In the genomic region with DNA sequence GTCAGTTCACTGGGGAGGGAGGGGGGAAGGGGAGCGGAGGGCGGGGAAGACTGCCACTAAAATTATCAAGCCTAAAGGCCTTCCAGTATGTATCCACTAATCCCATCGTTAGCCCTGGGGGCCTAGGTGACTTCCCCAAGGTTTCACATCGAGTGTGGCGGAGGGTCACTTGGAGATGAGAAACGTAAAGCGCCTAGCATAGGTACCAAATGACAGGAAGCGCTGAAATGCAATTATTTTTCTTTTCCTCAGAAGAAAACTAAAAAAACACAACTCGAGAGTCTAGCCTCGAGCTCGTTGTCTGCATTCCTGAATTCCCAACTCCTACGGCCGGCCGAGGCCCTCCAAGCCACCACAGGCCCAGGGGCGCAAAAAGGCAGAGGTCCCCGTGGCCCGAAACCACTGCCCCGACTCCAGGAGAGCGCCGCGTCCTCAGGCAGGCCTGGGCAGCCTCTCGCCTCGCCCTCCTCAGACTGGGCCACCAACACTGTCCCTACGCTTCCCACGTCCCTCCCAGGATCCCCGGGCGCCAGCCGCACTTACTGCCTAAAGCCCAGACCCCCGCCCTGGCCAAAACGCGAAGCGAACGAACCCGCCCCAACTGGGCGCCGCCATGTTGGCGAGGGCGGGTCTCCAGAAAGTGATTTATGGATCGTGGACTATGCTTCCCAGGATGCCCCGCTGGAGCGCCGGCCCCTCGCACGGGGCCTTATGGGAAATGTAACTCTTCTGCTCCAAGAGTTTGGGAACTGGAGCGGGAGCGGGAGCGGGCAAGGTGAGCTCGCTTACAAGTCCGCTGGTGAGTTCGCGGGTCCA, we compare ENCODE assay signal across 8 cellular contexts. TPM values are rescaled to one million over a fixed set of nuclear protein-coding genes. Genes with fewer than 3 reads are reported as not detected.
A peak's percentile ranks its signal among the peaks of the same experiment; 100 is the strongest.
DNase-seq lines count a peak whose midpoint lies in the region; ATAC-seq, FAIRE-seq and TF ChIP-seq lines count a peak whose summit lies in the region.

A gene with protein sequence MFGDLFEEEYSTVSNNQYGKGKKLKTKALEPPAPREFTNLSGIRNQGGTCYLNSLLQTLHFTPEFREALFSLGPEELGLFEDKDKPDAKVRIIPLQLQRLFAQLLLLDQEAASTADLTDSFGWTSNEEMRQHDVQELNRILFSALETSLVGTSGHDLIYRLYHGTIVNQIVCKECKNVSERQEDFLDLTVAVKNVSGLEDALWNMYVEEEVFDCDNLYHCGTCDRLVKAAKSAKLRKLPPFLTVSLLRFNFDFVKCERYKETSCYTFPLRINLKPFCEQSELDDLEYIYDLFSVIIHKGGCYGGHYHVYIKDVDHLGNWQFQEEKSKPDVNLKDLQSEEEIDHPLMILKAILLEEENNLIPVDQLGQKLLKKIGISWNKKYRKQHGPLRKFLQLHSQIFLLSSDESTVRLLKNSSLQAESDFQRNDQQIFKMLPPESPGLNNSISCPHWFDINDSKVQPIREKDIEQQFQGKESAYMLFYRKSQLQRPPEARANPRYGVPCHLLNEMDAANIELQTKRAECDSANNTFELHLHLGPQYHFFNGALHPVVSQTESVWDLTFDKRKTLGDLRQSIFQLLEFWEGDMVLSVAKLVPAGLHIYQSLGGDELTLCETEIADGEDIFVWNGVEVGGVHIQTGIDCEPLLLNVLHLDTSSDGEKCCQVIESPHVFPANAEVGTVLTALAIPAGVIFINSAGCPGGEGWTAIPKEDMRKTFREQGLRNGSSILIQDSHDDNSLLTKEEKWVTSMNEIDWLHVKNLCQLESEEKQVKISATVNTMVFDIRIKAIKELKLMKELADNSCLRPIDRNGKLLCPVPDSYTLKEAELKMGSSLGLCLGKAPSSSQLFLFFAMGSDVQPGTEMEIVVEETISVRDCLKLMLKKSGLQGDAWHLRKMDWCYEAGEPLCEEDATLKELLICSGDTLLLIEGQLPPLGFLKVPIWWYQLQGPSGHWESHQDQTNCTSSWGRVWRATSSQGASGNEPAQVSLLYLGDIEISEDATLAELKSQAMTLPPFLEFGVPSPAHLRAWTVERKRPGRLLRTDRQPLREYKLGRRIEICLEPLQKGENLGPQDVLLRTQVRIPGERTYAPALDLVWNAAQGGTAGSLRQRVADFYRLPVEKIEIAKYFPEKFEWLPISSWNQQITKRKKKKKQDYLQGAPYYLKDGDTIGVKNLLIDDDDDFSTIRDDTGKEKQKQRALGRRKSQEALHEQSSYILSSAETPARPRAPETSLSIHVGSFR (minus strand): TSS at position 642 of the 816 bp plus-strand sequence. CDS start 1,228 bp downstream, outside the sequence.

- H3K9me3 Mint-ChIP-seq in activated B cell treated with CpG ODN at 0.5 μM for 24 hours, result no peaks in the 10 kb centered on the region
- no peaks in the 10 kb centered on the region for H3K9me3 Mint-ChIP-seq in immature natural killer cell

- 0 to 1% (median 0%) methylated on average over 51 of the region's 51 CpGs for WGBS in small intestine, 3 donors

- no peaks in the 10 kb centered on the region for H3K9me3 ChIP-seq in small intestine (ENCODE audit: control insufficient read depth, low read depth)

- H3K27me3 Mint-ChIP-seq in activated B cell treated with CpG ODN at 0.5 μM for 24 hours, result no peaks in the 10 kb centered on the region
- peaks cover 2 to 6% (median 4%) of the 10 kb centered on the region in 3 donors for H3K27me3 Mint-ChIP-seq in immature natural killer cell (ENCODE audit: low read depth in 3 of 3)

- peak within 1 kb of the TSS; percentile 98 for H3K27ac Mint-ChIP-seq in activated B cell treated with CpG ODN at 0.5 μM for 24 hours
- H3K27ac Mint-ChIP-seq in immature natural killer cell, result peak within 1 kb of the TSS; percentile 85 to 97 (median 92)

- H3K36me3 ChIP-seq in small intestine (ENCODE audit: control insufficient read depth in 2 of 2, insufficient read depth in 2 of 2, low read length in 2 of 2), result no peaks in the 10 kb centered on the region

- ATAC-seq in HG03039 (IDR thresholded peaks at IDR 0.05; ENCODE audit: unreplicated experiment) (peak; percentile 77), activated B cell treated with CpG ODN at 0.5 μM for 24 hours (ENCODE audit: low read depth) (peak; percentile 82), GM18873 (IDR thresholded peaks at IDR 0.05; ENCODE audit: low FRiP score, unreplicated experiment) (no peak)

- H3K4me3 ChIP-seq in small intestine (ENCODE audit: low read depth in 1 of 2, low read length in 2 of 2), result peak within 1 kb of the TSS; percentile 59 to 72

- H3K4me1 ChIP-seq in small intestine (ENCODE audit: control insufficient read depth in 2 of 2, insufficient read depth in 1 of 2, low read depth in 1 of 2, low read length in 1 of 2), result no peaks in the 10 kb centered on the region

- TF ChIP-seq CTCF in GM13977 (IDR thresholded peaks at IDR 0.05; ENCODE audit: extremely low read depth, insufficient read depth, missing control alignments) (no peak), activated B cell treated with CpG ODN at 0.5 μM for 24 hours (IDR thresholded peaks at IDR 0.05) (no peak)

- H3K27me3 ChIP-seq in small intestine (ENCODE audit: control insufficient read depth in 2 of 2, insufficient read depth in 2 of 2, low read length in 2 of 2), result no peaks in the 10 kb centered on the region

- FAIRE-seq in small intestine (lab: Jason Lieb, UNC), result no peak

- intact Hi-C loops in activated B cell treated with CpG ODN at 0.5 μM for 24 hours (cut with micrococcal nuclease), result loop anchor here (2.0 kb wide), 1 partner anchor 46 kb away; no protein-coding TSS in a partner anchor

- H3K4me3 Mint-ChIP-seq in activated B cell treated with CpG ODN at 0.5 μM for 24 hours, result peak within 1 kb of the TSS; percentile 98
- H3K4me3 Mint-ChIP-seq in immature natural killer cell, result peak within 1 kb of the TSS; percentile 93 to 97 (median 95)

- CTCF ChIA-PET in activated B cell treated with CpG ODN at 0.5 μM for 24 hours (lab: Charles Lee), result interaction anchor here (1.1 kb wide), 1 partner anchor 68 kb away, joined by 3 read pairs; no protein-coding TSS in a partner anchor

- in situ Hi-C loops in GM13977 (cut with MboI; ENCODE audit: low pct_unique_long_range_greater_than_20kb, low sequenced_read_pairs, unreplicated experiment), result no loop called here

- H3K4me1 Mint-ChIP-seq in activated B cell treated with CpG ODN at 0.5 μM for 24 hours (peaks cover 9% of the 10 kb centered on the region), immature natural killer cell (peaks cover 6 to 9% of the 10 kb centered on the region in 2 donors)

- peak within 1 kb of the TSS; percentile 77 for H3K27ac ChIP-seq in caudate nucleus (ENCODE audit: low read depth, low read length)
- H3K27ac ChIP-seq in small intestine (ENCODE audit: low read depth in 1 of 2, low read length in 1 of 2), result peak within 1 kb of the TSS; percentile 63 to 85

- H3K36me3 Mint-ChIP-seq in activated B cell treated with CpG ODN at 0.5 μM for 24 hours (ENCODE audit: low read depth) (peaks cover 5% of the 10 kb centered on the region), immature natural killer cell (peaks cover 0 to 4% (median 0%) of the 10 kb centered on the region in 3 donors)

- POLR2A ChIA-PET in activated B cell treated with CpG ODN at 0.5 μM for 24 hours (lab: Charles Lee), result interaction anchor here (0.6 to 1.8 kb wide), 14 partner anchors 9 to 1799 kb away, joined by 3 to 9 read pairs (median 3); no protein-coding TSS in a partner anchor

- peak; percentile 64 for DNase-seq in GM13977 (ENCODE audit: low spot score)
- DNase-seq in NCI-H2171 (lab: John Stamatoyannopoulos, UW), result peak; percentile 76
- DNase-seq in activated B cell treated with CpG ODN at 0.5 μM for 24 hours, result peak; percentile 59
- DNase-seq in caudate nucleus (lab: John Stamatoyannopoulos, UW), result peak in 59 of 61 donors; percentile 6 to 87 (median 68)
- peak; percentile 18 to 37 (median 31) for DNase-seq in immature natural killer cell
- DNase-seq in small intestine, result peak; percentile 90

RNA-seq across cellular contexts. Expression of the gene that starts here (rescaled TPM):
- 25.5 and 30.4 TPM in 2 replicates for total RNA-seq in activated B cell treated with CpG ODN at 0.5 μM for 24 hours
- polyA plus RNA-seq in immature natural killer cell (1 to 10 TPM; 3.4 to 8.6 (median 5.1) TPM), small intestine (10 to 100 TPM; 19.3 to 40.9 (median 27.8) TPM)

Comparison
In these comparisons a context has a peak if more than half of its experiments do, and no peak if none do; other contexts are left out.
1. DNase-seq: peak in every context shown above with its lines; median percentile 90 in small intestine; 76 in NCI-H2171; 68 in caudate nucleus; 64 in GM13977; 59 in activated B cell treated with CpG ODN at 0.5 μM for 24 hours; 31 in immature natural killer cell.